In the genomic region with DNA sequence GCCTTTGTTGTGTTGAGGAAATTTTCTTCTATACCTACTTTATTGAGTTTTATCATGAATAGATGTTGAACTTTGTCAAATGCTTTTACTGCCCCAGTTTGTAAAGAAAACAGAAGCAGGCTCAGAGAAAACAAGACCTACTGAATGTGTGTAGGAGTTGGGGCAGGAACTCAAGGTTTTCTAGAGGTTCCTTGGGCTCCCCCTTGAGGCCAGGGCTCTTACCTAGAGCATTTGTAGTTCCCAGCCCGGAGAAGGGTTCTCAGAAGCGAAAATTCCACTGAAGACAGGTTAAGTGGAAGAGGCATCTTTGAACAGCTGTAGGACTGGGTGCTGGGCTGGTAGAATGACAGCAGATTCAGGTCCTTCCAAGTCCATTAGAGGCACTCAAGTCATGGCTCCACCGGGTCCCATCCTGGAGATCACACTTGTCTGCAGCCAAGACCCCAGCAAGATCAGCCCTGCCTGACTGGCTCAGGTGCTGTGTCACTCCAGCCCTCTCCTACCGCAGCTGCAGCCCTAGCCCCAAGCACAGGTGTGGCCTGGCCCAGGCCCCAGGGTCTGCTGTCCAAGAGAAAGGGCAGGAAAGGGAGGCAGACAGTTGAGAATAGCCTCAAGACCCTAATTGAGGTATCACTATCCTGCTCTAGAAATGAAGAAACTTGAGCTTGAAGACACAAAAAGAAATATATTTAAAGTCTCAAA, we compare ENCODE assay signal across 13 cellular contexts.
DNase-seq lines count a peak whose midpoint lies in the region; ATAC-seq and TF ChIP-seq lines count a peak whose summit lies in the region.
"Had no signal": no experiment of that assay in that cellular context is flagged by ENCODE, and none has a peak within 500 bp of the region (broad histone marks: within the 10 kb centered on the region; RNA-seq: fewer than 3 reads in every experiment).

No MANE protein-coding gene starts in this region.

- peaks cover 17% of the 10 kb centered on the region for H3K9me3 Mint-ChIP-seq in activated naive CD8-positive, alpha-beta T cell treated with anti-CD3 and anti-CD28 coated beads, Interleukin-2, amount 50 U/mL, for 24 hours

- in situ Hi-C loops in ACHN (cut with HindIII; ENCODE audit: low pct_ligation_motif_present, low pct_unique_long_range_greater_than_20kb, low sequenced_read_pairs) = no loop called here

- H3K4me3 Mint-ChIP-seq in activated naive CD8-positive, alpha-beta T cell treated with anti-CD3 and anti-CD28 coated beads, Interleukin-2, amount 50 U/mL, for 24 hours = no peak overlapping the region
- H3K4me3 Mint-ChIP-seq: activated B cell treated with CpG ODN at 0.5 μM for 24 hours; CD4-positive, CD25-positive, alpha-beta regulatory T cell had no signal

- DNase-seq in ACHN (peak; percentile 4), NOMO-1 treated with DMSO at 0.1 percent for 48 hours (lab: John Stamatoyannopoulos, UW; ENCODE audit: unreplicated experiment) (peak; percentile 33), dermis microvascular lymphatic vessel endothelial cell (ENCODE audit: low read depth in 2 of 2) (peak; percentile 1 to 14), activated T-cell treated with anti-CD3 and anti-CD28 coated beads for 4 hours (no peak), EL (no peak)
- DNase-seq in activated naive CD8-positive, alpha-beta T cell treated with anti-CD3 and anti-CD28 coated beads, Interleukin-2, amount 50 U/mL, for 24 hours = no peak
- DNase-seq: activated B cell treated with CpG ODN at 0.5 μM for 24 hours; NCI-H146; Peyer's patch; stimulated activated CD4-positive, alpha-beta T cell treated with anti-CD3 and anti-CD28 coated beads, Interleukin-12 subunit alpha, Interleukin-12 subunit beta, amount 100 ng/mL, for 4 hours had no signal

- H3K4me1 Mint-ChIP-seq in activated naive CD8-positive, alpha-beta T cell treated with anti-CD3 and anti-CD28 coated beads, Interleukin-2, amount 50 U/mL, for 24 hours = no peaks in the 10 kb centered on the region
- H3K4me1 Mint-ChIP-seq: activated B cell treated with CpG ODN at 0.5 μM for 24 hours; CD4-positive, CD25-positive, alpha-beta regulatory T cell had no signal

- 0 out of 3 replicates have a peak, but pooled peaks have one; percentile 23 for TF ChIP-seq CTCF in GM12872 (IDR thresholded peaks at IDR 0.05; ENCODE audit: insufficient read depth, low read depth, low read length)

- H3K27ac Mint-ChIP-seq in activated naive CD8-positive, alpha-beta T cell treated with anti-CD3 and anti-CD28 coated beads, Interleukin-2, amount 50 U/mL, for 24 hours = no peak overlapping the region
- H3K27ac Mint-ChIP-seq: activated B cell treated with CpG ODN at 0.5 μM for 24 hours; CD4-positive, CD25-positive, alpha-beta regulatory T cell had no signal

- ATAC-seq in GM21576 (IDR thresholded peaks at IDR 0.05; ENCODE audit: unreplicated experiment) = no peak
- no peak for ATAC-seq in activated naive CD8-positive, alpha-beta T cell treated with anti-CD3 and anti-CD28 coated beads, Interleukin-2, amount 50 U/mL, for 24 hours

- no peaks in the 10 kb centered on the region for H3K27me3 Mint-ChIP-seq in activated naive CD8-positive, alpha-beta T cell treated with anti-CD3 and anti-CD28 coated beads, Interleukin-2, amount 50 U/mL, for 24 hours
- H3K27me3 Mint-ChIP-seq: activated B cell treated with CpG ODN at 0.5 μM for 24 hours; CD4-positive, CD25-positive, alpha-beta regulatory T cell had no signal

- H3K36me3 Mint-ChIP-seq in activated naive CD8-positive, alpha-beta T cell treated with anti-CD3 and anti-CD28 coated beads, Interleukin-2, amount 50 U/mL, for 24 hours (ENCODE audit: low read depth) = no peaks in the 10 kb centered on the region
- H3K36me3 Mint-ChIP-seq: CD4-positive, CD25-positive, alpha-beta regulatory T cell had no signal

Comparison
In these comparisons a context has a peak if more than half of its experiments do, and no peak if none do; other contexts are left out.
1. DNase-seq: peak in ACHN (single experiment), NOMO-1 treated with DMSO at 0.1 percent for 48 hours (single experiment) and dermis microvascular lymphatic vessel endothelial cell (2 of 2); none in activated naive CD8-positive, alpha-beta T cell treated with anti-CD3 and anti-CD28 coated beads, Interleukin-2, amount 50 U/mL, for 24 hours (single experiment), activated T-cell treated with anti-CD3 and anti-CD28 coated beads for 4 hours (single experiment) and EL (single experiment).